In genomic region chr11:134043821-134044420, GRCh38 we compare ENCODE assay signal across 16 cellular contexts. TPM values are rescaled to one million over a fixed set of nuclear protein-coding genes. Genes with fewer than 3 reads are reported as not detected.
DNase-seq lines count a peak whose midpoint lies in the region; ATAC-seq, FAIRE-seq and TF ChIP-seq lines count a peak whose summit lies in the region.
"Had no signal": no experiment of that assay in that cellular context is flagged by ENCODE, and none has a peak within 500 bp of the region (broad histone marks: within the 10 kb centered on the region; RNA-seq: fewer than 3 reads in every experiment).

No MANE protein-coding gene starts in this region.

- H3K9me3 ChIP-seq in K562 (replicated peaks; ENCODE audit: control insufficient read depth, insufficient read depth, low read depth, low read length) (no peaks in the 10 kb centered on the region), spleen (no peaks in the 10 kb centered on the region)
- H3K9me3 ChIP-seq: A549, Caco-2, HAP-1 had no signal

- H3K36me3 Mint-ChIP-seq in neural crest cell (ENCODE audit: low read depth), result no peaks in the 10 kb centered on the region

- CTCF ChIA-PET in K562 (lab: Yijun Ruan, JAX; ENCODE audit: low intra/inter-chr PET ratio), result no interaction called here

- TF ChIP-seq RAD21 in K562 (CRISPR knock-in tag; conservative IDR thresholded peaks at IDR 0.05 in 1 of 2, IDR thresholded peaks at IDR 0.05 in 1 of 2), result no peak

- H3K4me3 ChIP-seq in K562 (no peak overlapping the region), spleen (no peak overlapping the region)
- H3K4me3 ChIP-seq: A549, HAP-1 had no signal

- peaks cover 44% of the 10 kb centered on the region for H3K4me1 Mint-ChIP-seq in neural crest cell
- H3K4me1 Mint-ChIP-seq: CD8-positive, alpha-beta memory T cell had no signal

- BruUV-seq in K562 (replicated peaks; lab: Mats Ljungman, UMichigan), result no TSS peak

- no peak overlapping the region for H3K9ac ChIP-seq in K562 (ENCODE audit: insufficient read depth in 1 of 2, low read depth in 2 of 2, low read length in 2 of 2)

- no peak for FAIRE-seq in K562 (lab: Jason Lieb, UNC)
- FAIRE-seq: A549, GM12892, GM19239 had no signal

- H3K36me3 ChIP-seq in K562 (ENCODE audit: control insufficient read depth, insufficient read depth, low read length), result no peaks in the 10 kb centered on the region
- H3K36me3 ChIP-seq in spleen, result no peaks in the 10 kb centered on the region
- H3K36me3 ChIP-seq: HAP-1 had no signal

- 0% methylated on average over 9 of the region's 9 CpGs for WGBS in K562 (ENCODE audit: insufficient coverage, low coverage, missing lambda C conversion rate)
- WGBS in spleen, 5 donors, result 90 to 94% (median 91%) methylated on average over 6 to 9 of the region's 9 CpGs

- H2AFZ ChIP-seq in K562 (ENCODE audit: low read depth, low read length), result no peak overlapping the region

- H3K4me3 Mint-ChIP-seq in neural crest cell, result no peak overlapping the region
- H3K4me3 Mint-ChIP-seq: CD8-positive, alpha-beta memory T cell had no signal

- H3K27me3 ChIP-seq in K562 (ENCODE audit: control insufficient read depth in 2 of 2, insufficient read depth in 2 of 2, low read length in 2 of 2) (peaks cover 31 to 89% of the 10 kb centered on the region in 2 experiments), spleen (replicated peaks in 1 of 7) (peaks cover 0 to 36% (median 0%) of the 10 kb centered on the region in 7 donors)

- ATAC-seq in K562 (no peak), HG03045 (IDR thresholded peaks at IDR 0.05; ENCODE audit: unreplicated experiment) (no peak), HG02610 (IDR thresholded peaks at IDR 0.05; ENCODE audit: unreplicated experiment) (no peak)
- ATAC-seq: A549 had no signal

- intact Hi-C loops in K562 (cut with micrococcal nuclease), result no loop called here
- intact Hi-C loops in spleen (cut with DNase I; ENCODE audit: low total_unique reads), result no loop called here

- H3K27me3 Mint-ChIP-seq in neural crest cell (ENCODE audit: low read depth), result peaks cover 40% of the 10 kb centered on the region

- TF ChIP-seq CTCF in K562 (IDR thresholded peaks at IDR 0.05 in 2 of 3, conservative IDR thresholded peaks at IDR 0.05 in 1 of 3; ENCODE audit: insufficient read depth in 2 of 3, low read depth in 1 of 3, low read length in 3 of 3) (no peak), neural crest cell (conservative IDR thresholded peaks at IDR 0.05) (no peak), spleen (IDR thresholded peaks at IDR 0.05 in 8 of 11, conservative IDR thresholded peaks at IDR 0.05 in 3 of 11) (no peak)

- H3K79me2 ChIP-seq in K562 (ENCODE audit: control insufficient read depth, insufficient read depth, low read length), result no peaks in the 10 kb centered on the region

- H4K20me1 ChIP-seq in K562 (replicated peaks; ENCODE audit: control insufficient read depth, insufficient read depth, low read length), result no peaks in the 10 kb centered on the region

- no peak overlapping the region for H3K27ac ChIP-seq in K562 (ENCODE audit: extremely low read depth, low read depth, low read length)
- no peak overlapping the region for H3K27ac ChIP-seq in spleen
- H3K27ac ChIP-seq: A549 had no signal

- H3K9me3 Mint-ChIP-seq in neural crest cell, result no peaks in the 10 kb centered on the region
- H3K9me3 Mint-ChIP-seq: CD8-positive, alpha-beta memory T cell had no signal

- no peak for TF ChIP-seq EP300 in K562 (IDR thresholded peaks at IDR 0.05; ENCODE audit: low read length)

- H3K27ac Mint-ChIP-seq in neural crest cell (ENCODE audit: unreplicated experiment), result peak overlapping the region; percentile 32

- H3K4me1 ChIP-seq in K562 (replicated peaks in 1 of 2; ENCODE audit: control insufficient read depth in 2 of 2, insufficient read depth in 2 of 2, low read length in 2 of 2) (no peaks in the 10 kb centered on the region; a peak in 1 of 5 replicates), spleen (peaks cover 0 to 5% (median under 1%) of the 10 kb centered on the region in 6 donors)
- H3K4me1 ChIP-seq: Caco-2 had no signal

- POLR2A ChIA-PET in K562 (lab: Yijun Ruan, JAX), result no interaction called here

- DNase-seq in K562 (ENCODE audit: extremely low read depth in 1 of 4, low spot score in 3 of 4) (no peak), neural crest cell (ENCODE audit: low read depth, low spot score) (no peak), spleen (peak; percentile 53), RKO (ENCODE audit: low spot score) (no peak)
- DNase-seq in stimulated activated CD4-positive, alpha-beta T cell treated with anti-CD3 and anti-CD28 coated beads, Interleukin-15, amount 100 ng/mL, for 24 hours, result no peak
- DNase-seq: Caco-2; CD8-positive, alpha-beta memory T cell; DND-41; GDM1; GOT3 had no signal

- TF ChIP-seq POLR2A in K562 (conservative IDR thresholded peaks at IDR 0.05), result no peak
- TF ChIP-seq POLR2A in spleen (IDR thresholded peaks at IDR 0.05), result no peak

- no peaks in the 10 kb centered on the region for H3K9me1 ChIP-seq in K562 (ENCODE audit: control insufficient read depth, insufficient read depth, low read length)

- in situ Hi-C loops in K562 (cut with MboI), result no loop called here

- no peak overlapping the region for H3K4me2 ChIP-seq in K562 (ENCODE audit: insufficient read depth, low read length)
- H3K4me2 ChIP-seq: A549 had no signal

TF ChIP-seq in K562, 482 proteins besides CTCF, POLR2A, EP300 and RAD21:
- peak; percentile 36 for TF ChIP-seq TFE3 (CRISPR knock-in tag; IDR thresholded peaks at IDR 0.05)
- TF ChIP-seq CHD1 (IDR thresholded peaks at IDR 0.05; ENCODE audit: low read length), result no peak
TF ChIP-seq in K562: peak in this region for 1.

RNA-seq across cellular contexts. Expression of gene JAM3, which starts 25.0 kb away (rescaled TPM):
- total RNA-seq in K562 (2011; cell fraction: chromatin; rRNA removed; ENCODE audit: low replicate concordance), result 1.5 and 2.0 TPM in 2 replicates
- total RNA-seq in K562 (2011; cell fraction: nucleolus; rRNA removed), result 1.3 TPM in 2 replicates
- 2.2 and 2.3 TPM in 2 replicates for total RNA-seq in K562 (2011; cell fraction: nucleoplasm; rRNA removed)
- total RNA-seq in K562 (2014; rRNA removed) (0.36 and 0.53 TPM in 2 replicates), K562 (2014; rRNA removed; fragmentation: Illumina TruSeq; extraction: Trizol) (0.44 and 0.48 TPM in 2 replicates), K562 (2015; rRNA removed; fragmentation: Illumina TruSeq; extraction: Trizol) (0.19 and 0.22 TPM in 2 replicates), K562 (2021) (0.40 and 1.1 TPM in 2 replicates), neural crest cell (98.6 and 99.9 TPM in 2 replicates), spleen (10 to 100 TPM; 20.8 to 28.7 (median 24.7) TPM)
- polyA plus RNA-seq in K562 (2011; rRNA removed) (0.07 and 0.42 TPM in 2 replicates), K562 (2014; fragmentation: Illumina TruSeq; extraction: Trizol) (0.30 and 0.47 TPM in 2 replicates), K562 (2014; fragmentation: Nextera tagmentation; extraction: Ambion mirVana) (under 1 TPM; 0.72 to 0.76 TPM), K562 (2014; rRNA removed) (0.36 and 0.37 TPM in 2 replicates), spleen (10 to 100 TPM in 2 of 3 donors, 1 to 10 TPM in 1; 9.5 to 20.5 (median 17.8) TPM)
- 0.07 and 0.52 TPM in 2 replicates for polyA plus RNA-seq in K562 (2011; cell fraction: cytosol; rRNA removed)
- polyA plus RNA-seq in K562 (2011; cell fraction: nucleus; rRNA removed), result 0.15 and 0.82 TPM in 2 replicates
- polyA plus RNA-seq in K562 (2012), result 0.71 and 0.79 TPM in 2 replicates
- polyA minus RNA-seq in K562 (2011; rRNA and poly(A)+ RNA removed), result 1.0 TPM in 1 of 2 replicates, not detected in the other
- polyA minus RNA-seq in K562 (2011; cell fraction: cytosol; rRNA and poly(A)+ RNA removed), result 0.48 TPM in 1 of 2 replicates, not detected in the other
- 0.40 TPM in 1 of 2 replicates, not detected in the other for polyA minus RNA-seq in K562 (2011; cell fraction: nucleus; rRNA and poly(A)+ RNA removed)

Comparison
In these comparisons a context has a peak if more than half of its experiments do, and no peak if none do; other contexts are left out.
1. RNA of gene JAM3, which starts 25.0 kb away (total RNA-seq): 98.6 to 99.9 TPM in neural crest cell and 20.8 to 28.7 TPM in spleen; 0.19 to 2.3 TPM in K562; every median in the first group is over 4 times any median in the second.